14 cellular contexts compared by ENCODE assay signal in the genomic region with DNA sequence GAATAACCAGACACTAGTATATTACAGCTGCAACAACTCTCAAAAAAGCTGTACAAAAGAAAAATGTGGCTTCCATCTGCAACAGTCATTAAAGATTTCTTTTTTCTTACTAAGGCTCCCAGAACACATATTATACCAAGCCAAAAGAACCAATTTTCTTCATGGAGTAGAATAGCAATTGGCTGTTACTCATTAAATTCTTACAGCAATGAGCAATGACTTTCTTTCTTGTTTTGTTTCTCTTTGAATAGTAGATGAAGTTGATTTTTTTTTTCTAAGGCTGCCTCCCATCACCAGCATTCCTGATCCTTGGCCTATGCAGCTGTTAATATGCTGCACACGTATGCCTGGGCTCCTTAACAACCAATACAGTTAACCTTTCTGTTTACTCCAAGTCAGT. TPM values are rescaled to one million over a fixed set of nuclear protein-coding genes. Genes with fewer than 3 reads are reported as not detected.
DNase-seq lines count a peak whose midpoint lies in the region; ATAC-seq and TF ChIP-seq lines count a peak whose summit lies in the region.
"Had no signal": no experiment of that assay in that cellular context is flagged by ENCODE, and none has a peak within 500 bp of the region (broad histone marks: within the 10 kb centered on the region; RNA-seq: fewer than 3 reads in every experiment).

No MANE protein-coding gene starts in this region.

- DNase-seq in AG08396 (ENCODE audit: low spot score): peak; percentile 11
- DNase-seq in dorsolateral prefrontal cortex: no peak
- DNase-seq in mesenchymal stem cell: peak; percentile 16
- no peak for DNase-seq in NCI-H2171 treated with DMSO at 0.1 percent for 48 hours (lab: John Stamatoyannopoulos, UW)
- DNase-seq in SIG-M5 (lab: John Stamatoyannopoulos, UW): no peak
- no peak for DNase-seq in middle frontal gyrus (ENCODE audit: extremely low spot score, low spot score)
- DNase-seq: activated CD4-positive, alpha-beta T cell treated with anti-CD3 and anti-CD28 coated beads, Interleukin-2, amount 10 ng/mL, durations not matched to agents 24 days and 14 days; stimulated activated CD4-positive, alpha-beta T cell treated with anti-CD3 and anti-CD28 coated beads, Interleukin-4, amount 100 ng/mL, for 1 hour; stimulated activated naive B cell treated with anti-CD40 and anti-IgM and Interleukin-4, amounts not matched to agents 10 μg/mL and 1 μg/mL and 100 μg/mL, for 72 hours had no signal

- H3K14ac ChIP-seq in mesenchymal stem cell (ENCODE audit: low read length in 2 of 2): no peak overlapping the region

- H2AFZ ChIP-seq in mesenchymal stem cell (ENCODE audit: low read depth, low read length): no peak overlapping the region

- no peaks in the 10 kb centered on the region for H3K27me3 ChIP-seq in dorsolateral prefrontal cortex
- H3K27me3 ChIP-seq in mesenchymal stem cell (ENCODE audit: control insufficient read depth in 1 of 2, insufficient read depth in 1 of 2, low read length in 2 of 2): no peaks in the 10 kb centered on the region
- H3K27me3 ChIP-seq: BLaER1 treated with 17β-estradiol and CSF1 and Interleukin-3, amounts not matched to agents 10 nM and 100 nM had no signal

- no peak for ATAC-seq in HG02571 (IDR thresholded peaks at IDR 0.05; ENCODE audit: unreplicated experiment)
- ATAC-seq: stimulated activated naive B cell treated with anti-CD40 and anti-IgM and Interleukin-4, amounts not matched to agents 10 μg/mL and 1 μg/mL and 100 μg/mL, for 72 hours had no signal

- peak overlapping the region; percentile 71 for H3K9ac ChIP-seq in mesenchymal stem cell (ENCODE audit: low read length)
- H3K9ac ChIP-seq: BLaER1 treated with 17β-estradiol and CSF1 and Interleukin-3, amounts not matched to agents 10 nM and 100 nM had no signal

- H3K27ac ChIP-seq in HEK293 (ENCODE audit: extremely low read depth, low read depth, low read length) (no peak overlapping the region), dorsolateral prefrontal cortex (peak overlapping the region in 40 of 59 donors; percentile 0 to 71 (median 39)), mesenchymal stem cell (ENCODE audit: low read length, poor library complexity, severe bottlenecking) (no peak overlapping the region)
- H3K27ac ChIP-seq: BLaER1 treated with 17β-estradiol and CSF1 and Interleukin-3, amounts not matched to agents 10 nM and 100 nM; HL-60 had no signal

- peaks cover 9% of the 10 kb centered on the region for H3K4me1 ChIP-seq in HEK293 (ENCODE audit: control insufficient read depth, insufficient read depth, low read length)
- H3K4me1 ChIP-seq in mesenchymal stem cell (ENCODE audit: control insufficient read depth, insufficient read depth, low read depth, low read length): no peaks in the 10 kb centered on the region

- no peak overlapping the region for H2BK12ac ChIP-seq in mesenchymal stem cell (ENCODE audit: low read length in 2 of 2)

- no peak overlapping the region for H2AK5ac ChIP-seq in mesenchymal stem cell (ENCODE audit: low read length, severe bottlenecking)

- no peak overlapping the region for H3K4ac ChIP-seq in mesenchymal stem cell (ENCODE audit: low read depth in 1 of 2, low read length in 2 of 2)

- no peak overlapping the region for H3K23ac ChIP-seq in mesenchymal stem cell (ENCODE audit: low read length in 2 of 2)

- no peak overlapping the region for H4K8ac ChIP-seq in mesenchymal stem cell (ENCODE audit: low read length)

- POLR2A ChIA-PET in HEK293 (lab: Yijun Ruan, JAX): no interaction called here

- peaks cover 3% of the 10 kb centered on the region for H3K79me1 ChIP-seq in mesenchymal stem cell (replicated peaks; ENCODE audit: low read length, poor library complexity, severe bottlenecking)

- no peak overlapping the region for H2BK5ac ChIP-seq in mesenchymal stem cell (ENCODE audit: low read depth, low read length, poor library complexity, severe bottlenecking)

- peaks cover 0 to 7% of the 10 kb centered on the region in 2 experiments; a peak in 1 of 3 replicates for H3K36me3 ChIP-seq in HEK293 (ENCODE audit: control insufficient read depth in 2 of 2, insufficient read depth in 1 of 2, low read length in 2 of 2)
- peaks cover 0 to 4% of the 10 kb centered on the region in 2 experiments for H3K36me3 ChIP-seq in mesenchymal stem cell (ENCODE audit: control insufficient read depth in 1 of 2, insufficient read depth in 2 of 2, low read depth in 1 of 2, low read length in 2 of 2)

- no CpG with 5 or more reads among the region's 1 CpG for WGBS in mesenchymal stem cell

- H4K91ac ChIP-seq in mesenchymal stem cell (ENCODE audit: low read length): no peak overlapping the region

- intact Hi-C loops in dorsolateral prefrontal cortex (cut with DNase I): loop anchor here (5.0 to 10.0 kb wide), 2 partner anchors 70 to 212 kb away; no protein-coding TSS in a partner anchor

- no peak overlapping the region for H3K18ac ChIP-seq in mesenchymal stem cell (ENCODE audit: low read depth in 1 of 2, low read length in 2 of 2)

- CTCF ChIA-PET in HEK293 (lab: Yijun Ruan, JAX): interaction anchor here (0.6 to 3.4 kb wide), 14 partner anchors 9 to 213 kb away, joined by 3 to 31 read pairs (median 6); no protein-coding TSS in a partner anchor

- H3K9me3 ChIP-seq in HEK293 (ENCODE audit: control insufficient read depth, insufficient read depth, low read depth, low read length): no peaks in the 10 kb centered on the region
- no peaks in the 10 kb centered on the region for H3K9me3 ChIP-seq in mesenchymal stem cell (ENCODE audit: control insufficient read depth, low read length)
- H3K9me3 ChIP-seq: BLaER1 treated with 17β-estradiol and CSF1 and Interleukin-3, amounts not matched to agents 10 nM and 100 nM had no signal

- no peak overlapping the region for H2BK120ac ChIP-seq in mesenchymal stem cell (ENCODE audit: low read depth, low read length)

- no peak overlapping the region for H2BK15ac ChIP-seq in mesenchymal stem cell (ENCODE audit: low read depth, poor library complexity, severe bottlenecking)

- no peak overlapping the region for H3K4me3 ChIP-seq in HEK293 (ENCODE audit: low read depth, low read length)
- H3K4me3 ChIP-seq in dorsolateral prefrontal cortex: no peak overlapping the region
- no peak overlapping the region for H3K4me3 ChIP-seq in mesenchymal stem cell (ENCODE audit: insufficient read depth in 1 of 2, low read depth in 1 of 2, low read length in 2 of 2)
- H3K4me3 ChIP-seq: BLaER1 treated with 17β-estradiol and CSF1 and Interleukin-3, amounts not matched to agents 10 nM and 100 nM; lung had no signal

- no peak overlapping the region for H3K4me2 ChIP-seq in mesenchymal stem cell (ENCODE audit: low read length, poor library complexity, severe bottlenecking)
- H3K4me2 ChIP-seq: BLaER1 treated with 17β-estradiol and CSF1 and Interleukin-3, amounts not matched to agents 10 nM and 100 nM had no signal

- no peak for TF ChIP-seq CTCF in HEK293 (tag by site-specific recombination; IDR thresholded peaks at IDR 0.05)
- TF ChIP-seq CTCF in dorsolateral prefrontal cortex (IDR thresholded peaks at IDR 0.05 in 54 of 56, conservative IDR thresholded peaks at IDR 0.05 in 2 of 56; ENCODE audit: low read depth in 1 of 56, partially characterized antibody in 56 of 56): no peak

TF ChIP-seq in HEK293, 187 proteins besides CTCF, POLR2A, EP300 and RAD21 (continues in another document):
- TF ChIP-seq ZNF670 (tag by site-specific recombination; IDR thresholded peaks at IDR 0.05; ENCODE audit: low read depth) (no peak), ZNF391 (tag by site-specific recombination; IDR thresholded peaks at IDR 0.05; ENCODE audit: borderline replicate concordance, low read depth) (no peak), ZBTB1 (tag by site-specific recombination; IDR thresholded peaks at IDR 0.05) (no peak), ZNF138 (tag by site-specific recombination; IDR thresholded peaks at IDR 0.05; ENCODE audit: borderline replicate concordance) (no peak), WT1 (tag by site-specific recombination; IDR thresholded peaks at IDR 0.05) (no peak), KLF9 (tag by site-specific recombination; IDR thresholded peaks at IDR 0.05; ENCODE audit: low read depth) (no peak)
- TF ChIP-seq, protein P1, sequence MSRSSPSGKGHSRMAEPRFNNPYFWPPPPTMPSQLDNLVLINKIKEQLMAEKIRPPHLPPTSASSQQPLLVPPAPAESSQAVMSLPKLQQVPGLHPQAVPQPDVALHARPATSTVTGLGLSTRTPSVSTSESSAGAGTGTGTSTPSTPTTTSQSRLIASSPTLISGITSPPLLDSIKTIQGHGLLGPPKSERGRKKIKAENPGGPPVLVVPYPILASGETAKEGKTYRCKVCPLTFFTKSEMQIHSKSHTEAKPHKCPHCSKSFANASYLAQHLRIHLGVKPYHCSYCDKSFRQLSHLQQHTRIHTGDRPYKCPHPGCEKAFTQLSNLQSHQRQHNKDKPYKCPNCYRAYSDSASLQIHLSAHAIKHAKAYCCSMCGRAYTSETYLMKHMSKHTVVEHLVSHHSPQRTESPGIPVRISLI (tag by site-specific recombination; IDR thresholded peaks at IDR 0.05): 0 out of 2 replicates have a peak, but pooled peaks have one; percentile 8
- TF ChIP-seq, protein P2, sequence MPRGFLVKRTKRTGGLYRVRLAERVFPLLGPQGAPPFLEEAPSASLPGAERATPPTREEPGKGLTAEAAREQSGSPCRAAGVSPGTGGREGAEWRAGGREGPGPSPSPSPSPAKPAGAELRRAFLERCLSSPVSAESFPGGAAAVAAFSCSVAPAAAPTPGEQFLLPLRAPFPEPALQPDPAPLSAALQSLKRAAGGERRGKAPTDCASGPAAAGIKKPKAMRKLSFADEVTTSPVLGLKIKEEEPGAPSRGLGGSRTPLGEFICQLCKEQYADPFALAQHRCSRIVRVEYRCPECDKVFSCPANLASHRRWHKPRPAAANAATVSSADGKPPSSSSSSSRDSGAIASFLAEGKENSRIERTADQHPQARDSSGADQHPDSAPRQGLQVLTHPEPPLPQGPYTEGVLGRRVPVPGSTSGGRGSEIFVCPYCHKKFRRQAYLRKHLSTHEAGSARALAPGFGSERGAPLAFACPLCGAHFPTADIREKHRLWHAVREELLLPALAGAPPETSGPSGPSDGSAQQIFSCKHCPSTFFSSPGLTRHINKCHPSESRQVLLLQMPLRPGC (tag by site-specific recombination; IDR thresholded peaks at IDR 0.05): no peak
- TF ChIP-seq, protein P3, sequence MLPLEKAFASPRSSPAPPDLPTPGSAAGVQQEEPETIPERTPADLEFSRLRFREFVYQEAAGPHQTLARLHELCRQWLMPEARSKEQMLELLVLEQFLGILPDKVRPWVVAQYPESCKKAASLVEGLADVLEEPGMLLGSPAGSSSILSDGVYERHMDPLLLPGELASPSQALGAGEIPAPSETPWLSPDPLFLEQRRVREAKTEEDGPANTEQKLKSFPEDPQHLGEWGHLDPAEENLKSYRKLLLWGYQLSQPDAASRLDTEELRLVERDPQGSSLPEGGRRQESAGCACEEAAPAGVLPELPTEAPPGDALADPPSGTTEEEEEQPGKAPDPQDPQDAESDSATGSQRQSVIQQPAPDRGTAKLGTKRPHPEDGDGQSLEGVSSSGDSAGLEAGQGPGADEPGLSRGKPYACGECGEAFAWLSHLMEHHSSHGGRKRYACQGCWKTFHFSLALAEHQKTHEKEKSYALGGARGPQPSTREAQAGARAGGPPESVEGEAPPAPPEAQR (tag by site-specific recombination; IDR thresholded peaks at IDR 0.05): no peak

RNA-seq across cellular contexts. Expression of a gene that starts 36.6 kb away (rescaled TPM):
- total RNA-seq in dorsolateral prefrontal cortex: 100 to 1,000 TPM in 119 of 120 experiments, 10 to 100 TPM in 1; 94.6 to 335 (median 260) TPM
- 0.22 TPM for polyA plus RNA-seq in mesenchymal stem cell (2013, experiment 1 of 2)
- polyA plus RNA-seq in mesenchymal stem cell (2013, experiment 2 of 2): 0.30 TPM

Comparison
In these comparisons a context has a peak if more than half of its experiments do, and no peak if none do; other contexts are left out.
1. DNase-seq: peak in AG08396 (single experiment) and mesenchymal stem cell (single experiment); none in dorsolateral prefrontal cortex (0 of 10), NCI-H2171 treated with DMSO at 0.1 percent for 48 hours (single experiment), SIG-M5 (single experiment) and middle frontal gyrus (single experiment).
2. H3K27ac ChIP-seq: peak in dorsolateral prefrontal cortex (40 of 59); none in HEK293 (single experiment) and mesenchymal stem cell (single experiment).